ENCODE assay signal across 15 cellular contexts in the genomic region with DNA sequence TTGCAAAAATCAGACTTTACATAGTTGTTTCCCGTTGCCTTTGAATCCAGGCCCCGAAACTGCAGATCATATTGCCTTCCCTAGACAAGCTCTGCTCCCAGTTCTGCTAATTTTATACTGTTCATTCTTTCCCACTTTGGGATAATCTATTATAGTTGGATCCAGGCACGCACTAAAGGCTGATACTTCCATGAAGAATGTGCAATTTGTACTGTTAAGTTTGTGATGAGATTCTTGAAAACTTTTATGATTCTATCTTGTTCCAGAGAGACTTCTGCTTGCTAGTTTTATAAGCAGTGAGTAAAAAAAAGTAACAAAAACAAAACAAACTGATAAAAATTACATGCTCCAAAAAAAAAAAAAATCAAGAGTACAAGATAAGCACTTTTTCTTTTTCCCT.
DNase-seq lines count a peak whose midpoint lies in the region; ATAC-seq and TF ChIP-seq lines count a peak whose summit lies in the region.
"Had no signal": no experiment of that assay in that cellular context is flagged by ENCODE, and none has a peak within 500 bp of the region (broad histone marks: within the 10 kb centered on the region; RNA-seq: fewer than 3 reads in every experiment).

No MANE protein-coding gene starts in this region.

- H3K4me3 ChIP-seq in left lung (no peak overlapping the region), transverse colon (no peak overlapping the region)
- H3K4me3 ChIP-seq: A549, gastrocnemius medialis, pancreas had no signal

- H3K9me3 Mint-ChIP-seq in activated T-cell treated with anti-CD3 and anti-CD28 coated beads, Interleukin-2, amount 50 U/mL, for 24 hours, result peaks cover 4% of the 10 kb centered on the region
- H3K9me3 Mint-ChIP-seq in activated T-cell treated with anti-CD3 and anti-CD28 coated beads, Interleukin-2, amount 50 U/mL, for 72 hours, result no peaks in the 10 kb centered on the region

- in situ Hi-C loops in transverse colon (cut with MboI; ENCODE audit: low pct_ligation_motif_present in 1 of 4, low pct_unique_long_range_greater_than_20kb in 1 of 4, low sequenced_read_pairs in 3 of 4) (no loop called here), ACHN (cut with HindIII; ENCODE audit: low pct_ligation_motif_present, low pct_unique_long_range_greater_than_20kb, low sequenced_read_pairs) (no loop called here)

- H3K36me3 ChIP-seq in left lung (no peaks in the 10 kb centered on the region), transverse colon (no peaks in the 10 kb centered on the region)
- H3K36me3 ChIP-seq: gastrocnemius medialis, pancreas had no signal

- peak overlapping the region; percentile 24 to 69 for H3K27ac ChIP-seq in left lung
- peak overlapping the region; percentile 25 to 58 (median 34) for H3K27ac ChIP-seq in transverse colon
- H3K27ac ChIP-seq: A549, pancreas had no signal

- H3K4me1 ChIP-seq in left lung (peaks cover 0 to 4% of the 10 kb centered on the region in 2 donors), transverse colon (peaks cover 0 to 10% (median 0%) of the 10 kb centered on the region in 4 donors)
- H3K4me1 ChIP-seq: A549 had no signal

- ATAC-seq in activated T-cell treated with anti-CD3 and anti-CD28 coated beads, Interleukin-2, amount 50 U/mL, for 72 hours (replicated peaks in 1 of 2), result no peak
- ATAC-seq in left lung (peak; percentile 36), GM18868 (IDR thresholded peaks at IDR 0.05; ENCODE audit: unreplicated experiment) (no peak)
- ATAC-seq: A549, gastrocnemius medialis had no signal

- no peaks in the 10 kb centered on the region for H3K9me3 ChIP-seq in left lung
- H3K9me3 ChIP-seq in transverse colon, result no peaks in the 10 kb centered on the region
- H3K9me3 ChIP-seq: A549, gastrocnemius medialis, pancreas had no signal

- DNase-seq in activated T-cell treated with anti-CD3 and anti-CD28 coated beads, Interleukin-2, amount 50 U/mL, for 24 hours, result no peak
- no peak for DNase-seq in activated T-cell treated with anti-CD3 and anti-CD28 coated beads, Interleukin-2, amount 50 U/mL, for 72 hours
- DNase-seq in astrocyte of the hippocampus (ENCODE audit: low read depth, low spot score) (peak; percentile 11), left lung (no peak), transverse colon (no peak), OCI-M2 (lab: John Stamatoyannopoulos, UW; ENCODE audit: unreplicated experiment) (no peak), ACHN (no peak)
- DNase-seq: activated T-cell treated with anti-CD3 and anti-CD28 coated beads for 4 hours, cerebellar nuclear complex, gastrocnemius medialis, kidney glomerular epithelial cell, NCI-H345, pancreas had no signal

- 43 to 60% methylated on average over 3 of the region's 3 CpGs for WGBS in transverse colon (ENCODE audit: low coverage in 1 of 2), 2 donors

- H3K27ac Mint-ChIP-seq in activated T-cell treated with anti-CD3 and anti-CD28 coated beads, Interleukin-2, amount 50 U/mL, for 24 hours, result peak overlapping the region; percentile 67
- no peak overlapping the region for H3K27ac Mint-ChIP-seq in activated T-cell treated with anti-CD3 and anti-CD28 coated beads, Interleukin-2, amount 50 U/mL, for 72 hours

- H3K4me3 Mint-ChIP-seq in activated T-cell treated with anti-CD3 and anti-CD28 coated beads, Interleukin-2, amount 50 U/mL, for 24 hours, result no peak overlapping the region
- H3K4me3 Mint-ChIP-seq in activated T-cell treated with anti-CD3 and anti-CD28 coated beads, Interleukin-2, amount 50 U/mL, for 72 hours, result peak overlapping the region in 1 of 2 donors; percentile 21

- no peak for TF ChIP-seq POLR2A in transverse colon (IDR thresholded peaks at IDR 0.05)

- H3K27me3 ChIP-seq in left lung (no peaks in the 10 kb centered on the region), transverse colon (no peaks in the 10 kb centered on the region)
- H3K27me3 ChIP-seq: gastrocnemius medialis had no signal

- peaks cover 72% of the 10 kb centered on the region for H3K4me1 Mint-ChIP-seq in activated T-cell treated with anti-CD3 and anti-CD28 coated beads, Interleukin-2, amount 50 U/mL, for 24 hours (ENCODE audit: low read depth)
- H3K4me1 Mint-ChIP-seq in activated T-cell treated with anti-CD3 and anti-CD28 coated beads, Interleukin-2, amount 50 U/mL, for 72 hours (ENCODE audit: low read depth), result peaks cover 41% of the 10 kb centered on the region

- no peak for TF ChIP-seq CTCF in left lung (IDR thresholded peaks at IDR 0.05)
- no peak for TF ChIP-seq CTCF in transverse colon (IDR thresholded peaks at IDR 0.05)

- H3K36me3 Mint-ChIP-seq in activated T-cell treated with anti-CD3 and anti-CD28 coated beads, Interleukin-2, amount 50 U/mL, for 24 hours (ENCODE audit: low read depth), result peaks cover 61% of the 10 kb centered on the region
- H3K36me3 Mint-ChIP-seq in activated T-cell treated with anti-CD3 and anti-CD28 coated beads, Interleukin-2, amount 50 U/mL, for 72 hours (ENCODE audit: insufficient read depth in 2 of 2), result peaks cover 3 to 17% of the 10 kb centered on the region in 2 donors

- no peaks in the 10 kb centered on the region for H3K27me3 Mint-ChIP-seq in activated T-cell treated with anti-CD3 and anti-CD28 coated beads, Interleukin-2, amount 50 U/mL, for 24 hours
- no peaks in the 10 kb centered on the region for H3K27me3 Mint-ChIP-seq in activated T-cell treated with anti-CD3 and anti-CD28 coated beads, Interleukin-2, amount 50 U/mL, for 72 hours (ENCODE audit: low read depth)

- intact Hi-C loops in left lung (cut with DNase I), result no loop called here
- intact Hi-C loops in transverse colon (cut with DNase I; ENCODE audit: low total_unique reads), result no loop called here

- TF ChIP-seq EP300 in transverse colon (IDR thresholded peaks at IDR 0.05; ENCODE audit: low read depth), result no peak
